23 cellular contexts compared by ENCODE assay signal in the genomic region with DNA sequence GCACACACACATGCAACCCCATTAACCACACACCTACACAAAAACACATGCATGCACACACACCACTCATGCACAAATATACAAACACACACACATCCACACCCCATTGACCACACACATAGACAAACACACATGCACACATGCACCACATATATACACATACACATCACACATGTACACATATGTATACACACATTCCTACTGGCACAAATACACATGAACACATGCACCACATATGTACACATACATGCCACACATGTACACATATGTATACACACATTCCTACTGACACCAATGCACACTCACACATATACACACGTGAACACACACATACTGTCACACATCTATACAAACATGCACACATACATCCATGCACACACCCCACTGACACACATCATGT.
DNase-seq lines count a peak whose midpoint lies in the region; ATAC-seq, FAIRE-seq and TF ChIP-seq lines count a peak whose summit lies in the region.
"Had no signal": no experiment of that assay in that cellular context is flagged by ENCODE, and none has a peak within 500 bp of the region (broad histone marks: within the 10 kb centered on the region; RNA-seq: fewer than 3 reads in every experiment).

No MANE protein-coding gene starts in this region.

- no peaks in the 10 kb centered on the region for H3K27me3 ChIP-seq in BLaER1 treated with 17β-estradiol and CSF1 and Interleukin-3, amounts not matched to agents 10 nM and 100 nM
- H3K27me3 ChIP-seq in bronchial epithelial cell (ENCODE audit: control insufficient read depth, insufficient read depth, low read length) (no peaks in the 10 kb centered on the region), neuronal stem cell (ENCODE audit: control insufficient read depth in 3 of 3, insufficient read depth in 3 of 3, low read depth in 1 of 3, low read length in 3 of 3) (peaks cover 0 to 9% (median 0%) of the 10 kb centered on the region in 3 experiments)
- H3K27me3 ChIP-seq: BE2C, BLaER1 had no signal

- no peak overlapping the region for H2BK5ac ChIP-seq in neuronal stem cell (ENCODE audit: low read length)

- no peak overlapping the region for H3K18ac ChIP-seq in neuronal stem cell (ENCODE audit: low read length)

- H3K79me1 ChIP-seq in neuronal stem cell (ENCODE audit: low read depth, low read length), result no peaks in the 10 kb centered on the region

- peaks cover 0 to 16% (median 13%) of the 10 kb centered on the region in 10 experiments; a peak in 18 of 20 replicates for H3K4me1 ChIP-seq in BLaER1 treated with 17β-estradiol and CSF1 and Interleukin-3, amounts not matched to agents 10 nM and 100 nM
- H3K4me1 ChIP-seq in neuronal stem cell (ENCODE audit: control insufficient read depth in 2 of 2, insufficient read depth in 1 of 2, low read depth in 1 of 2, low read length in 2 of 2), result peaks cover 0 to 21% of the 10 kb centered on the region in 2 donors
- H3K4me1 ChIP-seq: BE2C, Caco-2 had no signal

- no peak overlapping the region for H3K9ac ChIP-seq in BLaER1 treated with 17β-estradiol and CSF1 and Interleukin-3, amounts not matched to agents 10 nM and 100 nM
- H3K9ac ChIP-seq in neuronal stem cell (ENCODE audit: low read depth, low read length, poor library complexity), result peak overlapping the region; percentile 70
- H3K9ac ChIP-seq: BLaER1 had no signal

- H2AFZ ChIP-seq in neuronal stem cell (ENCODE audit: low read length), result no peak overlapping the region

- no peak for TF ChIP-seq POLR2A in GM12891 (IDR thresholded peaks at IDR 0.05; ENCODE audit: low read depth, low read length)

- in situ Hi-C loops in KBM-7 (cut with MboI; ENCODE audit: low pct_unique_long_range_greater_than_20kb, low sequenced_read_pairs), result no loop called here

- no peak overlapping the region for H2BK12ac ChIP-seq in neuronal stem cell (ENCODE audit: low read length)

- no peaks in the 10 kb centered on the region for H3K36me3 ChIP-seq in BLaER1 treated with 17β-estradiol and CSF1 and Interleukin-3, amounts not matched to agents 10 nM and 100 nM
- no peaks in the 10 kb centered on the region for H3K36me3 ChIP-seq in bronchial epithelial cell (ENCODE audit: control insufficient read depth, insufficient read depth, low read length)
- H3K36me3 ChIP-seq in neuronal stem cell (replicated peaks in 1 of 2; ENCODE audit: control insufficient read depth in 2 of 2, insufficient read depth in 2 of 2, low read length in 2 of 2), result no peaks in the 10 kb centered on the region
- H3K36me3 ChIP-seq: BE2C, BLaER1 had no signal

- H3K4me2 ChIP-seq in BLaER1 treated with 17β-estradiol and CSF1 and Interleukin-3, amounts not matched to agents 10 nM and 100 nM, result peak overlapping the region; percentile 14 to 69 (median 50); a peak in 18 of 22 replicates
- no peak overlapping the region for H3K4me2 ChIP-seq in neuronal stem cell (ENCODE audit: insufficient read depth, low read length, poor library complexity, severe bottlenecking)

- H4K91ac ChIP-seq in neuronal stem cell (ENCODE audit: low read depth, low read length, poor library complexity), result no peak overlapping the region

- no peak overlapping the region for H4K8ac ChIP-seq in neuronal stem cell (ENCODE audit: low read depth, low read length)

- H2AK5ac ChIP-seq in neuronal stem cell (ENCODE audit: low read depth, low read length), result no peak overlapping the region

- H4K20me1 ChIP-seq in BLaER1 treated with 17β-estradiol and CSF1 and Interleukin-3, amounts not matched to agents 10 nM and 100 nM, result peaks cover 0 to under 1% (median 0%) of the 10 kb centered on the region in 11 experiments; a peak in 2 of 22 replicates
- H4K20me1 ChIP-seq: BLaER1 had no signal

- H3K9me3 ChIP-seq in BLaER1 treated with 17β-estradiol and CSF1 and Interleukin-3, amounts not matched to agents 10 nM and 100 nM (replicated peaks in 1 of 11), result no peaks in the 10 kb centered on the region
- H3K9me3 ChIP-seq in neuronal stem cell (replicated peaks in 1 of 2; ENCODE audit: control insufficient read depth in 2 of 2, insufficient read depth in 1 of 2, low read depth in 1 of 2, low read length in 2 of 2), result no peaks in the 10 kb centered on the region
- H3K9me3 ChIP-seq: BE2C, BLaER1, Caco-2 had no signal

- no peak for TF ChIP-seq CTCF in bronchial epithelial cell (IDR thresholded peaks at IDR 0.05; ENCODE audit: insufficient read depth, low read length, severe bottlenecking)

- H2BK15ac ChIP-seq in neuronal stem cell (ENCODE audit: low read length), result no peak overlapping the region

- H2BK120ac ChIP-seq in neuronal stem cell (ENCODE audit: low read depth, low read length), result no peak overlapping the region

- DNase-seq in GM12891 (ENCODE audit: insufficient read length, low spot score) (no peak), bronchial epithelial cell (ENCODE audit: low read depth) (no peak), neuronal stem cell (ENCODE audit: low spot score) (no peak), KBM-7 (no peak), DMS79 treated with DMSO at 0.1 percent for 48 hours (lab: John Stamatoyannopoulos, UW) (no peak)
- DNase-seq: 8988T; ACHN; BE2C; Caco-2; Calu3; CD4-positive, alpha-beta T cell; CD8-positive, alpha-beta T cell; DND-41; EL; GDM1 had no signal

- ATAC-seq in GM18511 (IDR thresholded peaks at IDR 0.05; ENCODE audit: unreplicated experiment), result no peak
- no peak for ATAC-seq in HG03565 (IDR thresholded peaks at IDR 0.05; ENCODE audit: unreplicated experiment)
- ATAC-seq: CD8-positive, alpha-beta T cell; GM12878 had no signal

- H3K27ac ChIP-seq in BLaER1 treated with 17β-estradiol and CSF1 and Interleukin-3, amounts not matched to agents 10 nM and 100 nM, result no peak overlapping the region
- no peak overlapping the region for H3K27ac ChIP-seq in neuronal stem cell (replicated peaks; ENCODE audit: low read length)
- H3K27ac ChIP-seq: BLaER1, C4-2B had no signal

- H3K14ac ChIP-seq in neuronal stem cell (ENCODE audit: low read length), result no peak overlapping the region

- no CpG with 5 or more reads among the region's 1 CpG for WGBS in neuronal stem cell (ENCODE audit: extremely low coverage in 2 of 2, insufficient read length in 2 of 2, insufficient replicate concordance in 1 of 2), 2 donors

- H3K4me3 ChIP-seq in BLaER1 treated with 17β-estradiol and CSF1 and Interleukin-3, amounts not matched to agents 10 nM and 100 nM, result no peak overlapping the region
- H3K4me3 ChIP-seq in bronchial epithelial cell (ENCODE audit: low read depth, low read length) (no peak overlapping the region), neuronal stem cell (ENCODE audit: low read length in 2 of 2) (no peak overlapping the region)
- H3K4me3 ChIP-seq: BLaER1, GM12878 had no signal

- H3K23ac ChIP-seq in neuronal stem cell (ENCODE audit: low read depth, low read length, poor library complexity), result no peak overlapping the region

- H3K4ac ChIP-seq in neuronal stem cell (ENCODE audit: low read length), result no peak overlapping the region

- FAIRE-seq in GM12891 (lab: Jason Lieb, UNC) (peak; percentile 52), bronchial epithelial cell (lab: Jason Lieb, UNC) (peak; percentile 96)
- FAIRE-seq: A204.1, D721Med, GM12878 had no signal

TF ChIP-seq in GM12891, 5 proteins besides CTCF, POLR2A, EP300 and RAD21:
- TF ChIP-seq PAX5 (IDR thresholded peaks at IDR 0.05; ENCODE audit: insufficient read depth, low read length, severe bottlenecking), result no peak
- no peak for TF ChIP-seq POLR2AphosphoS5 (IDR thresholded peaks at IDR 0.05; ENCODE audit: low read depth, low read length)
- TF ChIP-seq TAF1 (IDR thresholded peaks at IDR 0.05; ENCODE audit: low read depth, low read length), result no peak
- TF ChIP-seq SPI1 (IDR thresholded peaks at IDR 0.05; ENCODE audit: low read depth, low read length), result no peak
- TF ChIP-seq POU2F2 (IDR thresholded peaks at IDR 0.05; ENCODE audit: low read depth, low read length), result no peak
